Comparison of ENCODE assay signal across 34 cellular contexts in the genomic region with DNA sequence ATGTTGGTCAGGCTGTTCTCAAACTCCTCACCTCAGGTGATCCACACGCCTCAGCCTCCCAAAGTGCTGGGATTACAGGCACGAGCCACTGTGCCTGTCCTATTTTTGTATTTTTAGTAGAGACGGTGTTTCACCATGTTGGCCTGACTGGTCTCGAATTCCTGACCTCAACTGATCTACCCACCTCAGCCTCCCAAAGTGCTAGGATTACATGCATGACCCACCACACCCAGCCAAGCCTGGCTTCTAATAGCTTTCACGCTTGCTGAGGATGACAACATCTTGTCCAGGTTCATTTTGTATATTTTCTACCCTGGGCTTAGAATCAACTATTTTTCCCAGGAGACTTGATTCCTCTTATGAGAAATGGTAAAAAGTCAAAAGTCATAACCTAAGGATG.
"Had no signal": no experiment of that assay in that cellular context is flagged by ENCODE, and none has a peak within 500 bp of the region (broad histone marks: within the 10 kb centered on the region; RNA-seq: fewer than 3 reads in every experiment).

No MANE protein-coding gene starts in this region.

- H3K36me3 ChIP-seq: MG63 had no signal

- H3K27me3 ChIP-seq: MG63 had no signal

- DNase-seq: Karpas-422, Kasumi-1, MG63, MM.1S, MV-4-11, NCI-H1048, NCI-H1092, NCI-H1092 treated with DMSO at 0.1 percent for 48 hours, NCI-H1105, NCI-H1105 treated with DMSO at 0.1 percent for 48 hours, NCI-H1417, NCI-H1417 treated with DMSO at 0.1 percent for 48 hours, NCI-H1436, NCI-H1436 treated with DMSO at 0.1 percent for 48 hours, NCI-H146, NCI-H1694, NCI-H1694 treated with DMSO at 0.1 percent for 48 hours, NCI-H187, NCI-H187 treated with DMSO at 0.1 percent for 48 hours, NCI-H1930, NCI-H2029, NCI-H2029 treated with DMSO at 0.1 percent for 48 hours, NCI-H2081, NCI-H2081 treated with DMSO at 0.1 percent for 48 hours, NCI-H2107, NCI-H2171, NCI-H2171 treated with DMSO at 0.1 percent for 48 hours, NCI-H2227 treated with DMSO at 0.1 percent for 48 hours, NCI-H226, NCI-H345, NCI-H446, NCI-H446 treated with DMSO at 0.1 percent for 48 hours, NCI-H510A, NCI-H510A treated with DMSO at 0.1 percent for 48 hours had no signal

- H3K4me3 ChIP-seq: MG63 had no signal

- H3K9me3 ChIP-seq: MG63 had no signal
